In the genomic region with DNA sequence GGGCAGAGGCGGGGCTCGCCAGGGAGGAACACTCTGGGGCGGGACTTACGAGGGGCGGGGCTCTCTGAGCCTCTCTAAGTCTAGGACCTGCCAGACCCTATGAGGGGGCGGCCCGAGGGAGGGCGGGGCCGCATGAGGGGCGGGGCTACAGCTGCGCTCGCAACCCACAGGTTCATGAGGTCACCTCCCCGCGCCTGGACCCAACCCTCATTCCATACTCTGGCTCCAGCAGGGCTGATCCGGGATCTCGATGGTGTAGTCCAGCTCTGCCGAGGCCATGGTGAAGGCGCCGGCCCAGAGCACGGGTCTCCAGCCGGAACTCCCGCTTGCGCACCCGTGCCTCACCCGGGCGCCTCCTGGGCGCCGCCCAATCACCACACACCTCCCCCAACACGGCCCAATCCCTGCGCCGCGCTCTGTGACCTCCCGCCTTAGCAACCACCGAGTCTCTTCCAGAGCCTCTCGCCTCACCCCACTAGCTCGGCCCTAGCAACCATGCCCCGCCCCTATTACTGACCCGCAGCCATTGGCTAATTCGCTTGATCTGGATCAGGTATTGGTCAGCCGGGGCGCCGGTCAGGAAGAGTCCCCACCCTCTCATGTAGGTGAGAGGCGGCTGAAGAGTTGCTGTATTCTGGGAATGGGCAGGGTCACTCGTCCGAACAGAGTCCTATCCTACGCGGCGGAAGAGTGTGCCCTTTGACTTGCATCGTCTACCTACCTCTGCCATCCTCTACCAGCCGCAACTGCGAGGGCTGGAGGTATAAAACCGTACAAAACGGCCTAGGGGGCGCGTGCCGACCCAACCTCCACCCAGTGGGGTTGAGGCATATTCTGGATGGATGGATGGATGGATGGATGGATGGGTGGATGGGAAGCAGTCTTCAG, we compare ENCODE assay signal across 1 cellular context.
TF ChIP-seq lines count a peak whose summit lies in the region.

A gene (plus strand): TSS at position 602 of the 888 bp plus-strand sequence. CDS start 14,984 bp downstream, outside the sequence.
A gene (minus strand): TSS at position 369 of the 888 bp plus-strand sequence. CDS start 90 bp downstream, at position 279.

TF ChIP-seq in GM12878, 131 proteins besides CTCF, POLR2A, EP300 and RAD21 (continued from another document and continues in another):
- TF ChIP-seq, protein P1, sequence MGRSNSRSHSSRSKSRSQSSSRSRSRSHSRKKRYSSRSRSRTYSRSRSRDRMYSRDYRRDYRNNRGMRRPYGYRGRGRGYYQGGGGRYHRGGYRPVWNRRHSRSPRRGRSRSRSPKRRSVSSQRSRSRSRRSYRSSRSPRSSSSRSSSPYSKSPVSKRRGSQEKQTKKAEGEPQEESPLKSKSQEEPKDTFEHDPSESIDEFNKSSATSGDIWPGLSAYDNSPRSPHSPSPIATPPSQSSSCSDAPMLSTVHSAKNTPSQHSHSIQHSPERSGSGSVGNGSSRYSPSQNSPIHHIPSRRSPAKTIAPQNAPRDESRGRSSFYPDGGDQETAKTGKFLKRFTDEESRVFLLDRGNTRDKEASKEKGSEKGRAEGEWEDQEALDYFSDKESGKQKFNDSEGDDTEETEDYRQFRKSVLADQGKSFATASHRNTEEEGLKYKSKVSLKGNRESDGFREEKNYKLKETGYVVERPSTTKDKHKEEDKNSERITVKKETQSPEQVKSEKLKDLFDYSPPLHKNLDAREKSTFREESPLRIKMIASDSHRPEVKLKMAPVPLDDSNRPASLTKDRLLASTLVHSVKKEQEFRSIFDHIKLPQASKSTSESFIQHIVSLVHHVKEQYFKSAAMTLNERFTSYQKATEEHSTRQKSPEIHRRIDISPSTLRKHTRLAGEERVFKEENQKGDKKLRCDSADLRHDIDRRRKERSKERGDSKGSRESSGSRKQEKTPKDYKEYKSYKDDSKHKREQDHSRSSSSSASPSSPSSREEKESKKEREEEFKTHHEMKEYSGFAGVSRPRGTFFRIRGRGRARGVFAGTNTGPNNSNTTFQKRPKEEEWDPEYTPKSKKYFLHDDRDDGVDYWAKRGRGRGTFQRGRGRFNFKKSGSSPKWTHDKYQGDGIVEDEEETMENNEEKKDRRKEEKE (IDR thresholded peaks at IDR 0.05): no peak
- TF ChIP-seq EGR1 (IDR thresholded peaks at IDR 0.05; ENCODE audit: borderline replicate concordance in 1 of 2, low read depth in 2 of 2, low read length in 2 of 2) (peak in 1 of 2 experiments; percentile 81; a peak in 2 of 3 replicates), BHLHE40 (IDR thresholded peaks at IDR 0.05; ENCODE audit: borderline replicate concordance in 1 of 2, low read depth in 2 of 2, low read length in 1 of 2) (peak; percentile 87 to 97), RUNX3 (IDR thresholded peaks at IDR 0.05; ENCODE audit: low read length) (peak; percentile 7; the same call in 1 of the 2 replicates), MTA3 (IDR thresholded peaks at IDR 0.05; ENCODE audit: borderline replicate concordance, low read length) (no peak), SRF (IDR thresholded peaks at IDR 0.05; ENCODE audit: low read depth in 2 of 2, low read length in 2 of 2) (no peak), JUNB (IDR thresholded peaks at IDR 0.05) (no peak), ATF7 (IDR thresholded peaks at IDR 0.05; ENCODE audit: low read depth) (peak; percentile 54; the same call in 1 of the 2 replicates), POLR2AphosphoS5 (IDR thresholded peaks at IDR 0.05; ENCODE audit: low read length) (peak; percentile 72; the same call in 1 of the 2 replicates), SMAD5 (IDR thresholded peaks at IDR 0.05; ENCODE audit: low read depth) (no peak), ETV6 (conservative IDR thresholded peaks at IDR 0.05 in 1 of 2, IDR thresholded peaks at IDR 0.05 in 1 of 2; ENCODE audit: borderline replicate concordance in 1 of 2, low read depth in 1 of 2) (no peak), ESRRA (IDR thresholded peaks at IDR 0.05; ENCODE audit: low read length) (0 out of 2 replicates have a peak, but pooled peaks have one; percentile 9), SREBF2 (IDR thresholded peaks at IDR 0.05; ENCODE audit: low read length) (0 out of 2 replicates have a peak, but pooled peaks have one; percentile 43), EZH2 (IDR thresholded peaks at IDR 0.05; ENCODE audit: borderline replicate concordance, control insufficient read depth, low read depth, low read length) (no peak), BMI1 (IDR thresholded peaks at IDR 0.05; ENCODE audit: borderline replicate concordance) (peak; percentile 96), CEBPB (IDR thresholded peaks at IDR 0.05; ENCODE audit: borderline replicate concordance in 1 of 2, low read depth in 2 of 2, low read length in 2 of 2) (no peak), MEF2B (IDR thresholded peaks at IDR 0.05; ENCODE audit: partially characterized antibody, poor library complexity, severe bottlenecking) (peak; percentile 27), CBFB (IDR thresholded peaks at IDR 0.05; ENCODE audit: low read depth) (no peak), IKZF2 (IDR thresholded peaks at IDR 0.05) (no peak), PML (IDR thresholded peaks at IDR 0.05; ENCODE audit: low read length) (0 out of 2 replicates have a peak, but pooled peaks have one; percentile 38)
- TF ChIP-seq, protein P2, sequence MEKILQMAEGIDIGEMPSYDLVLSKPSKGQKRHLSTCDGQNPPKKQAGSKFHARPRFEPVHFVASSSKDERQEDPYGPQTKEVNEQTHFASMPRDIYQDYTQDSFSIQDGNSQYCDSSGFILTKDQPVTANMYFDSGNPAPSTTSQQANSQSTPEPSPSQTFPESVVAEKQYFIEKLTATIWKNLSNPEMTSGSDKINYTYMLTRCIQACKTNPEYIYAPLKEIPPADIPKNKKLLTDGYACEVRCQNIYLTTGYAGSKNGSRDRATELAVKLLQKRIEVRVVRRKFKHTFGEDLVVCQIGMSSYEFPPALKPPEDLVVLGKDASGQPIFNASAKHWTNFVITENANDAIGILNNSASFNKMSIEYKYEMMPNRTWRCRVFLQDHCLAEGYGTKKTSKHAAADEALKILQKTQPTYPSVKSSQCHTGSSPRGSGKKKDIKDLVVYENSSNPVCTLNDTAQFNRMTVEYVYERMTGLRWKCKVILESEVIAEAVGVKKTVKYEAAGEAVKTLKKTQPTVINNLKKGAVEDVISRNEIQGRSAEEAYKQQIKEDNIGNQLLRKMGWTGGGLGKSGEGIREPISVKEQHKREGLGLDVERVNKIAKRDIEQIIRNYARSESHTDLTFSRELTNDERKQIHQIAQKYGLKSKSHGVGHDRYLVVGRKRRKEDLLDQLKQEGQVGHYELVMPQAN (conservative IDR thresholded peaks at IDR 0.05): 0 out of 2 replicates have a peak, but pooled peaks have one; percentile 41
- TF ChIP-seq, protein P3, sequence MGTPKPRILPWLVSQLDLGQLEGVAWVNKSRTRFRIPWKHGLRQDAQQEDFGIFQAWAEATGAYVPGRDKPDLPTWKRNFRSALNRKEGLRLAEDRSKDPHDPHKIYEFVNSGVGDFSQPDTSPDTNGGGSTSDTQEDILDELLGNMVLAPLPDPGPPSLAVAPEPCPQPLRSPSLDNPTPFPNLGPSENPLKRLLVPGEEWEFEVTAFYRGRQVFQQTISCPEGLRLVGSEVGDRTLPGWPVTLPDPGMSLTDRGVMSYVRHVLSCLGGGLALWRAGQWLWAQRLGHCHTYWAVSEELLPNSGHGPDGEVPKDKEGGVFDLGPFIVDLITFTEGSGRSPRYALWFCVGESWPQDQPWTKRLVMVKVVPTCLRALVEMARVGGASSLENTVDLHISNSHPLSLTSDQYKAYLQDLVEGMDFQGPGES (IDR thresholded peaks at IDR 0.05): peak; percentile 92
- TF ChIP-seq, protein P4, sequence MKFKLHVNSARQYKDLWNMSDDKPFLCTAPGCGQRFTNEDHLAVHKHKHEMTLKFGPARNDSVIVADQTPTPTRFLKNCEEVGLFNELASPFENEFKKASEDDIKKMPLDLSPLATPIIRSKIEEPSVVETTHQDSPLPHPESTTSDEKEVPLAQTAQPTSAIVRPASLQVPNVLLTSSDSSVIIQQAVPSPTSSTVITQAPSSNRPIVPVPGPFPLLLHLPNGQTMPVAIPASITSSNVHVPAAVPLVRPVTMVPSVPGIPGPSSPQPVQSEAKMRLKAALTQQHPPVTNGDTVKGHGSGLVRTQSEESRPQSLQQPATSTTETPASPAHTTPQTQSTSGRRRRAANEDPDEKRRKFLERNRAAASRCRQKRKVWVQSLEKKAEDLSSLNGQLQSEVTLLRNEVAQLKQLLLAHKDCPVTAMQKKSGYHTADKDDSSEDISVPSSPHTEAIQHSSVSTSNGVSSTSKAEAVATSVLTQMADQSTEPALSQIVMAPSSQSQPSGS (IDR thresholded peaks at IDR 0.05; ENCODE audit: low read length): no peak
- TF ChIP-seq, protein P5, sequence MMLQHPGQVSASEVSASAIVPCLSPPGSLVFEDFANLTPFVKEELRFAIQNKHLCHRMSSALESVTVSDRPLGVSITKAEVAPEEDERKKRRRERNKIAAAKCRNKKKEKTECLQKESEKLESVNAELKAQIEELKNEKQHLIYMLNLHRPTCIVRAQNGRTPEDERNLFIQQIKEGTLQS (IDR thresholded peaks at IDR 0.05; ENCODE audit: borderline replicate concordance, extremely low read depth, low read depth, low read length): no peak
- TF ChIP-seq, protein P6, sequence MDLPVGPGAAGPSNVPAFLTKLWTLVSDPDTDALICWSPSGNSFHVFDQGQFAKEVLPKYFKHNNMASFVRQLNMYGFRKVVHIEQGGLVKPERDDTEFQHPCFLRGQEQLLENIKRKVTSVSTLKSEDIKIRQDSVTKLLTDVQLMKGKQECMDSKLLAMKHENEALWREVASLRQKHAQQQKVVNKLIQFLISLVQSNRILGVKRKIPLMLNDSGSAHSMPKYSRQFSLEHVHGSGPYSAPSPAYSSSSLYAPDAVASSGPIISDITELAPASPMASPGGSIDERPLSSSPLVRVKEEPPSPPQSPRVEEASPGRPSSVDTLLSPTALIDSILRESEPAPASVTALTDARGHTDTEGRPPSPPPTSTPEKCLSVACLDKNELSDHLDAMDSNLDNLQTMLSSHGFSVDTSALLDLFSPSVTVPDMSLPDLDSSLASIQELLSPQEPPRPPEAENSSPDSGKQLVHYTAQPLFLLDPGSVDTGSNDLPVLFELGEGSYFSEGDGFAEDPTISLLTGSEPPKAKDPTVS (IDR thresholded peaks at IDR 0.05; ENCODE audit: low read depth, low read length): no peak
- TF ChIP-seq, protein P7, sequence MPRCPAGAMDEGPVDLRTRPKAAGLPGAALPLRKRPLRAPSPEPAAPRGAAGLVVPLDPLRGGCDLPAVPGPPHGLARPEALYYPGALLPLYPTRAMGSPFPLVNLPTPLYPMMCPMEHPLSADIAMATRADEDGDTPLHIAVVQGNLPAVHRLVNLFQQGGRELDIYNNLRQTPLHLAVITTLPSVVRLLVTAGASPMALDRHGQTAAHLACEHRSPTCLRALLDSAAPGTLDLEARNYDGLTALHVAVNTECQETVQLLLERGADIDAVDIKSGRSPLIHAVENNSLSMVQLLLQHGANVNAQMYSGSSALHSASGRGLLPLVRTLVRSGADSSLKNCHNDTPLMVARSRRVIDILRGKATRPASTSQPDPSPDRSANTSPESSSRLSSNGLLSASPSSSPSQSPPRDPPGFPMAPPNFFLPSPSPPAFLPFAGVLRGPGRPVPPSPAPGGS (IDR thresholded peaks at IDR 0.05; ENCODE audit: borderline replicate concordance, insufficient read depth, low read depth, low read length, poor library complexity, severe bottlenecking): no peak
- TF ChIP-seq, protein P8, sequence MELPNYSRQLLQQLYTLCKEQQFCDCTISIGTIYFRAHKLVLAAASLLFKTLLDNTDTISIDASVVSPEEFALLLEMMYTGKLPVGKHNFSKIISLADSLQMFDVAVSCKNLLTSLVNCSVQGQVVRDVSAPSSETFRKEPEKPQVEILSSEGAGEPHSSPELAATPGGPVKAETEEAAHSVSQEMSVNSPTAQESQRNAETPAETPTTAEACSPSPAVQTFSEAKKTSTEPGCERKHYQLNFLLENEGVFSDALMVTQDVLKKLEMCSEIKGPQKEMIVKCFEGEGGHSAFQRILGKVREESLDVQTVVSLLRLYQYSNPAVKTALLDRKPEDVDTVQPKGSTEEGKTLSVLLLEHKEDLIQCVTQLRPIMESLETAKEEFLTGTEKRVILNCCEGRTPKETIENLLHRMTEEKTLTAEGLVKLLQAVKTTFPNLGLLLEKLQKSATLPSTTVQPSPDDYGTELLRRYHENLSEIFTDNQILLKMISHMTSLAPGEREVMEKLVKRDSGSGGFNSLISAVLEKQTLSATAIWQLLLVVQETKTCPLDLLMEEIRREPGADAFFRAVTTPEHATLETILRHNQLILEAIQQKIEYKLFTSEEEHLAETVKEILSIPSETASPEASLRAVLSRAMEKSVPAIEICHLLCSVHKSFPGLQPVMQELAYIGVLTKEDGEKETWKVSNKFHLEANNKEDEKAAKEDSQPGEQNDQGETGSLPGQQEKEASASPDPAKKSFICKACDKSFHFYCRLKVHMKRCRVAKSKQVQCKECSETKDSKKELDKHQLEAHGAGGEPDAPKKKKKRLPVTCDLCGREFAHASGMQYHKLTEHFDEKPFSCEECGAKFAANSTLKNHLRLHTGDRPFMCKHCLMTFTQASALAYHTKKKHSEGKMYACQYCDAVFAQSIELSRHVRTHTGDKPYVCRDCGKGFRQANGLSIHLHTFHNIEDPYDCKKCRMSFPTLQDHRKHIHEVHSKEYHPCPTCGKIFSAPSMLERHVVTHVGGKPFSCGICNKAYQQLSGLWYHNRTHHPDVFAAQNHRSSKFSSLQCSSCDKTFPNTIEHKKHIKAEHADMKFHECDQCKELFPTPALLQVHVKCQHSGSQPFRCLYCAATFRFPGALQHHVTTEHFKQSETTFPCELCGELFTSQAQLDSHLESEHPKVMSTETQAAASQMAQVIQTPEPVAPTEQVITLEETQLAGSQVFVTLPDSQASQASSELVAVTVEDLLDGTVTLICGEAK (IDR thresholded peaks at IDR 0.05; ENCODE audit: borderline replicate concordance): peak; percentile 81
- TF ChIP-seq, protein P9, sequence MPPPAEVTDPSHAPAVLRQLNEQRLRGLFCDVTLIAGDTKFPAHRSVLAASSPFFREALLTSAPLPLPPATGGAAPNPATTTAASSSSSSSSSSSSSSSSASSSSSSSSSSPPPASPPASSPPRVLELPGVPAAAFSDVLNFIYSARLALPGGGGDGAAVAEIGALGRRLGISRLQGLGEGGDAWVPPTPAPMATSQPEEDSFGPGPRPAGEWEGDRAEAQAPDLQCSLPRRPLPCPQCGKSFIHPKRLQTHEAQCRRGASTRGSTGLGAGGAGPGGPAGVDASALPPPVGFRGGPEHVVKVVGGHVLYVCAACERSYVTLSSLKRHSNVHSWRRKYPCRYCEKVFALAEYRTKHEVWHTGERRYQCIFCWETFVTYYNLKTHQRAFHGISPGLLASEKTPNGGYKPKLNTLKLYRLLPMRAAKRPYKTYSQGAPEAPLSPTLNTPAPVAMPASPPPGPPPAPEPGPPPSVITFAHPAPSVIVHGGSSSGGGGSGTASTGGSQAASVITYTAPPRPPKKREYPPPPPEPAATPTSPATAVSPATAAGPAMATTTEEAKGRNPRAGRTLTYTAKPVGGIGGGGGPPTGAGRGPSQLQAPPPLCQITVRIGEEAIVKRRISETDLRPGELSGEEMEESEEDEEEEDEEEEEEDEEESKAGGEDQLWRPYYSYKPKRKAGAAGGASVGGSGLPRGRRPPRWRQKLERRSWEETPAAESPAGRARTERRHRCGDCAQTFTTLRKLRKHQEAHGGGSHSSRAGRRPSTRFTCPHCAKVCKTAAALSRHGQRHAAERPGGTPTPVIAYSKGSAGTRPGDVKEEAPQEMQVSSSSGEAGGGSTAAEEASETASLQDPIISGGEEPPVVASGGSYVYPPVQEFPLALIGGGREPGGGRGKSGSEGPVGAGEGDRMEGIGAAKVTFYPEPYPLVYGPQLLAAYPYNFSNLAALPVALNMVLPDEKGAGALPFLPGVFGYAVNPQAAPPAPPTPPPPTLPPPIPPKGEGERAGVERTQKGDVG (CRISPR knock-in tag; IDR thresholded peaks at IDR 0.05): no peak
- TF ChIP-seq, protein P10, sequence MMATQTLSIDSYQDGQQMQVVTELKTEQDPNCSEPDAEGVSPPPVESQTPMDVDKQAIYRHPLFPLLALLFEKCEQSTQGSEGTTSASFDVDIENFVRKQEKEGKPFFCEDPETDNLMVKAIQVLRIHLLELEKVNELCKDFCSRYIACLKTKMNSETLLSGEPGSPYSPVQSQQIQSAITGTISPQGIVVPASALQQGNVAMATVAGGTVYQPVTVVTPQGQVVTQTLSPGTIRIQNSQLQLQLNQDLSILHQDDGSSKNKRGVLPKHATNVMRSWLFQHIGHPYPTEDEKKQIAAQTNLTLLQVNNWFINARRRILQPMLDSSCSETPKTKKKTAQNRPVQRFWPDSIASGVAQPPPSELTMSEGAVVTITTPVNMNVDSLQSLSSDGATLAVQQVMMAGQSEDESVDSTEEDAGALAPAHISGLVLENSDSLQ (IDR thresholded peaks at IDR 0.05): peak; percentile 100
